In the genomic region with DNA sequence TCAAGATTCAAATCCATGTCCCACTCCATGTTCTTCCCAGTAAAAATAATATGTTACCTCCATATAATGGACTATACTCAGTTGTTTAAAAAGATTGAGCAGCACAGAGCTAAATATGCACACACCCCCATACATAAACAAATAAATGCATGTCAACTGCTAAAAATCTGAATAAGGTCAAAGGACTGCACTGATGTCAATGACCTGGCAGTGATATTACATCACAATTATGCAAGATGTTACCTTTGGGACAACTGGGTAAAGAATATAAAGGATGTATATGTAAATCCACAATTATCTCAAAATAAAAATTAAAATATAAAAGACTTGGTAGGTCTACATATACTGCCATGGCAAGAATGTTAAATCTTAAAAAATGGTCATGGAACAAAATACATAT, we compare ENCODE assay signal across 2 cellular contexts.
TF ChIP-seq lines count a peak whose summit lies in the region.

No MANE protein-coding gene starts in this region.

TF ChIP-seq in liver, 16 proteins besides CTCF, POLR2A, EP300 and RAD21 (continued from another document):
- TF ChIP-seq SP1 (IDR thresholded peaks at IDR 0.05) (no peak), RXRA (IDR thresholded peaks at IDR 0.05) (peak; percentile 92 to 96), FOXA2 (IDR thresholded peaks at IDR 0.05) (peak; percentile 44)
- TF ChIP-seq, protein P1, sequence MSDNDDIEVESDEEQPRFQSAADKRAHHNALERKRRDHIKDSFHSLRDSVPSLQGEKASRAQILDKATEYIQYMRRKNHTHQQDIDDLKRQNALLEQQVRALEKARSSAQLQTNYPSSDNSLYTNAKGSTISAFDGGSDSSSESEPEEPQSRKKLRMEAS (IDR thresholded peaks at IDR 0.05) = no peak
TF ChIP-seq in liver: peak in this region for 5.

TF ChIP-seq in HepG2, 621 proteins besides CTCF, POLR2A, EP300 and RAD21:
- TF ChIP-seq ZNF704 (CRISPR knock-in tag; IDR thresholded peaks at IDR 0.05; ENCODE audit: borderline replicate concordance) = no peak
- no peak for TF ChIP-seq PITX1 (CRISPR knock-in tag; IDR thresholded peaks at IDR 0.05)
- no peak for TF ChIP-seq ZHX2 (IDR thresholded peaks at IDR 0.05; ENCODE audit: low read depth)
- no peak for TF ChIP-seq ZHX2 (CRISPR knock-in tag; IDR thresholded peaks at IDR 0.05; ENCODE audit: borderline replicate concordance)
- no peak for TF ChIP-seq NFATC3 (CRISPR knock-in tag; IDR thresholded peaks at IDR 0.05)
- TF ChIP-seq NFKBIZ (CRISPR knock-in tag; IDR thresholded peaks at IDR 0.05) = no peak
- no peak for TF ChIP-seq CCDC6 (CRISPR knock-in tag; IDR thresholded peaks at IDR 0.05)
- no peak for TF ChIP-seq ZFP36L2 (CRISPR knock-in tag; IDR thresholded peaks at IDR 0.05)
- no peak for TF ChIP-seq TFAP4 (IDR thresholded peaks at IDR 0.05; ENCODE audit: borderline replicate concordance, low read depth)
- no peak for TF ChIP-seq TEAD3 (CRISPR knock-in tag; optimal IDR thresholded peaks at IDR 0.05; ENCODE audit: borderline replicate concordance)
- TF ChIP-seq ZNF614 (CRISPR knock-in tag; IDR thresholded peaks at IDR 0.05; ENCODE audit: borderline replicate concordance) = no peak
